In genomic region chr3:49786357-49787181, GRCh38 we compare ENCODE assay signal across 8 cellular contexts. TPM values are rescaled to one million over a fixed set of nuclear protein-coding genes. Genes with fewer than 3 reads are reported as not detected.
DNase-seq lines count a peak whose midpoint lies in the region; ATAC-seq and TF ChIP-seq lines count a peak whose summit lies in the region.

IP6K1 (minus strand) TSS chr3:49786542; CDS start chr3:49748040, 38,502 bp downstream.

- peak; percentile 98 for ATAC-seq in GM21381 (IDR thresholded peaks at IDR 0.05; ENCODE audit: unreplicated experiment)
- peak; percentile 99 for ATAC-seq in activated CD8-positive, alpha-beta memory T cell treated with anti-CD3 and anti-CD28 coated beads, Interleukin-2, amount 10 ng/mL, durations not matched to agents 7 days and 5 days

- H3K4me2 ChIP-seq in mesenchymal stem cell (ENCODE audit: low read length, poor library complexity, severe bottlenecking), result peak within 1 kb of the TSS; percentile 86

- 9% methylated on average over 55 of the region's 55 CpGs for WGBS in mesenchymal stem cell

- intact Hi-C loops in Caco-2 (cut with micrococcal nuclease; ENCODE audit: unreplicated experiment), result loop anchor here (2.0 to 5.0 kb wide), 2 partner anchors 16 to 64 kb away; partner anchors contain the start of genes GMPPB and INKA1

- peak within 1 kb of the TSS; percentile 71 for H3K4me3 ChIP-seq in Caco-2 (ENCODE audit: low read depth, low read length)
- peak within 1 kb of the TSS; percentile 75 for H3K4me3 ChIP-seq in NT2/D1 (ENCODE audit: insufficient read length, low read depth)
- H3K4me3 ChIP-seq in endocrine pancreas (ENCODE audit: control insufficient read depth, insufficient read depth, low read length), result peak within 1 kb of the TSS; percentile 87
- peak within 1 kb of the TSS; percentile 90 to 93 for H3K4me3 ChIP-seq in mesenchymal stem cell (ENCODE audit: insufficient read depth in 1 of 2, low read depth in 1 of 2, low read length in 2 of 2)

- no peaks in the 10 kb centered on the region for H3K27me3 Mint-ChIP-seq in Caco-2 (ENCODE audit: insufficient read depth, unreplicated experiment)
- H3K27me3 Mint-ChIP-seq in activated CD8-positive, alpha-beta memory T cell treated with anti-CD3 and anti-CD28 coated beads, Interleukin-2, amount 10 ng/mL, durations not matched to agents 7 days and 5 days, result no peaks in the 10 kb centered on the region

- H3K18ac ChIP-seq in mesenchymal stem cell (ENCODE audit: low read depth in 1 of 2, low read length in 2 of 2), result peak within 1 kb of the TSS; percentile 86 to 92

- H4K8ac ChIP-seq in mesenchymal stem cell (ENCODE audit: low read length), result peak within 1 kb of the TSS; percentile 99

- H3K9ac ChIP-seq in NT2/D1 (ENCODE audit: insufficient read length, low read depth) (peak within 1 kb of the TSS; percentile 88), endocrine pancreas (ENCODE audit: control insufficient read depth, insufficient read depth, low read length) (peak within 1 kb of the TSS; percentile 96), mesenchymal stem cell (ENCODE audit: low read length) (peak within 1 kb of the TSS; percentile 97)

- peak within 1 kb of the TSS; percentile 59 for H2AK5ac ChIP-seq in mesenchymal stem cell (ENCODE audit: low read length, severe bottlenecking)

- H2AFZ ChIP-seq in mesenchymal stem cell (ENCODE audit: low read depth, low read length), result peak within 1 kb of the TSS; percentile 59

- H2BK5ac ChIP-seq in mesenchymal stem cell (ENCODE audit: low read depth, low read length, poor library complexity, severe bottlenecking), result no peak within 1 kb of the TSS

- H2BK12ac ChIP-seq in mesenchymal stem cell (ENCODE audit: low read length in 2 of 2), result peak within 1 kb of the TSS; percentile 1 to 3

- no peak for TF ChIP-seq CTCF in Caco-2 (IDR thresholded peaks at IDR 0.05; ENCODE audit: insufficient read depth in 1 of 2, low read depth in 1 of 2, low read length in 1 of 2, severe bottlenecking in 1 of 2, unreplicated experiment in 1 of 2)

- H3K4me1 ChIP-seq in Caco-2 (peaks cover 15% of the 10 kb centered on the region), NT2/D1 (ENCODE audit: insufficient read depth, insufficient read length) (peaks cover 9% of the 10 kb centered on the region), endocrine pancreas (ENCODE audit: control insufficient read depth, insufficient read depth, low read length) (peaks cover 4% of the 10 kb centered on the region), mesenchymal stem cell (ENCODE audit: control insufficient read depth, insufficient read depth, low read depth, low read length) (peaks cover 13% of the 10 kb centered on the region)

- CTCF ChIA-PET in Caco-2 (lab: Charles Lee), result interaction anchor here (0.6 to 1.2 kb wide), 3 partner anchors 16 to 115 kb away, joined by 3 to 11 read pairs (median 3); partner anchors contain the start of gene INKA1
- CTCF ChIA-PET in activated CD8-positive, alpha-beta memory T cell treated with anti-CD3 and anti-CD28 coated beads, Interleukin-2, amount 10 ng/mL, durations not matched to agents 7 days and 5 days (lab: Charles Lee), result interaction anchor here (1.0 to 3.1 kb wide), 10 partner anchors 13 to 440 kb away, joined by 3 to 27 read pairs (median 4); partner anchors contain the start of genes AMIGO3, CDHR4 and INKA1

- H3K36me3 ChIP-seq in Caco-2 (ENCODE audit: control insufficient read depth, insufficient read depth, low read length), result peaks cover 1% of the 10 kb centered on the region; the same call in 1 of the 2 replicates
- H3K36me3 ChIP-seq in NT2/D1 (ENCODE audit: insufficient read depth, insufficient read length, low read length), result peaks cover 23% of the 10 kb centered on the region
- H3K36me3 ChIP-seq in endocrine pancreas (ENCODE audit: control insufficient read depth, insufficient read depth, low read length), result peaks cover 1% of the 10 kb centered on the region
- H3K36me3 ChIP-seq in mesenchymal stem cell (ENCODE audit: control insufficient read depth in 1 of 2, insufficient read depth in 2 of 2, low read depth in 1 of 2, low read length in 2 of 2), result peaks cover 19 to 22% of the 10 kb centered on the region in 2 experiments

- H3K4me1 Mint-ChIP-seq in Caco-2 (ENCODE audit: low read depth, unreplicated experiment), result peaks cover under 1% of the 10 kb centered on the region
- peaks cover 28% of the 10 kb centered on the region for H3K4me1 Mint-ChIP-seq in activated CD8-positive, alpha-beta memory T cell treated with anti-CD3 and anti-CD28 coated beads, Interleukin-2, amount 10 ng/mL, durations not matched to agents 7 days and 5 days

- H3K9me3 ChIP-seq in Caco-2 (no peaks in the 10 kb centered on the region), NT2/D1 (ENCODE audit: insufficient read depth, low read length) (no peaks in the 10 kb centered on the region), endocrine pancreas (ENCODE audit: control insufficient read depth, low read length) (no peaks in the 10 kb centered on the region), mesenchymal stem cell (ENCODE audit: control insufficient read depth, low read length) (no peaks in the 10 kb centered on the region)

- peak within 1 kb of the TSS; percentile 90 for H4K91ac ChIP-seq in mesenchymal stem cell (ENCODE audit: low read length)

- BruUV-seq in Caco-2 (replicated peaks; lab: Mats Ljungman, UMichigan), result no TSS peak

- no peaks in the 10 kb centered on the region for H3K27me3 ChIP-seq in Caco-2 (replicated peaks; ENCODE audit: control insufficient read depth, insufficient read depth, low read length)
- no peaks in the 10 kb centered on the region for H3K27me3 ChIP-seq in NT2/D1 (ENCODE audit: insufficient read depth, insufficient read length)
- H3K27me3 ChIP-seq in endocrine pancreas (ENCODE audit: control insufficient read depth, insufficient read depth, low read length), result no peaks in the 10 kb centered on the region
- no peaks in the 10 kb centered on the region for H3K27me3 ChIP-seq in mesenchymal stem cell (ENCODE audit: control insufficient read depth in 1 of 2, insufficient read depth in 1 of 2, low read length in 2 of 2)

- H2BK120ac ChIP-seq in mesenchymal stem cell (ENCODE audit: low read depth, low read length), result peak within 1 kb of the TSS; percentile 73

- no peaks in the 10 kb centered on the region for H3K9me3 Mint-ChIP-seq in Caco-2 (ENCODE audit: unreplicated experiment)
- H3K9me3 Mint-ChIP-seq in activated CD8-positive, alpha-beta memory T cell treated with anti-CD3 and anti-CD28 coated beads, Interleukin-2, amount 10 ng/mL, durations not matched to agents 7 days and 5 days (ENCODE audit: low read depth), result no peaks in the 10 kb centered on the region

- DNase-seq in Caco-2 (peak; percentile 99 to 100), HUDEP-2 (lab: John Stamatoyannopoulos, UW; ENCODE audit: unreplicated experiment in 76 of 76) (peak in 75 of 76 experiments; percentile 82 to 100 (median 99)), NT2/D1 (ENCODE audit: low read depth, low spot score) (peak; percentile 100), mesenchymal stem cell (peak; percentile 100)
- peak; percentile 100 for DNase-seq in activated CD8-positive, alpha-beta memory T cell treated with anti-CD3 and anti-CD28 coated beads, Interleukin-2, amount 10 ng/mL, durations not matched to agents 7 days and 5 days
- DNase-seq in stimulated activated CD8-positive, alpha-beta memory T cell treated with anti-CD3 and anti-CD28 coated beads, Interleukin-12 subunit alpha, Interleukin-12 subunit beta, amount 100 ng/mL, for 4 hours (ENCODE audit: low read depth), result peak; percentile 99

- peak within 1 kb of the TSS in 1 of 2 experiments; percentile 53 for H3K14ac ChIP-seq in mesenchymal stem cell (ENCODE audit: low read length in 2 of 2)

- peak within 1 kb of the TSS; percentile 49 for H2BK15ac ChIP-seq in mesenchymal stem cell (ENCODE audit: low read depth, poor library complexity, severe bottlenecking)

- H3K36me3 Mint-ChIP-seq in Caco-2 (ENCODE audit: insufficient read depth, unreplicated experiment), result peaks cover 18% of the 10 kb centered on the region
- H3K36me3 Mint-ChIP-seq in activated CD8-positive, alpha-beta memory T cell treated with anti-CD3 and anti-CD28 coated beads, Interleukin-2, amount 10 ng/mL, durations not matched to agents 7 days and 5 days, result peaks cover 13% of the 10 kb centered on the region

- H3K27ac Mint-ChIP-seq in Caco-2 (ENCODE audit: unreplicated experiment), result peak within 1 kb of the TSS; percentile 90
- peak within 1 kb of the TSS; percentile 92 for H3K27ac Mint-ChIP-seq in activated CD8-positive, alpha-beta memory T cell treated with anti-CD3 and anti-CD28 coated beads, Interleukin-2, amount 10 ng/mL, durations not matched to agents 7 days and 5 days

- peak within 1 kb of the TSS; percentile 94 to 98 for H3K4ac ChIP-seq in mesenchymal stem cell (ENCODE audit: low read depth in 1 of 2, low read length in 2 of 2)

- POLR2A ChIA-PET in Caco-2 (lab: Charles Lee), result interaction anchor here (0.7 to 1.1 kb wide), 4 partner anchors 19 to 143 kb away, joined by 3 to 11 read pairs (median 3); partner anchors contain the start of genes GMPPB and MON1A

- H3K27ac ChIP-seq in mesenchymal stem cell (ENCODE audit: low read length, poor library complexity, severe bottlenecking), result peak within 1 kb of the TSS; percentile 50

- H3K79me1 ChIP-seq in mesenchymal stem cell (replicated peaks; ENCODE audit: low read length, poor library complexity, severe bottlenecking), result peaks cover 4% of the 10 kb centered on the region

- H3K4me3 Mint-ChIP-seq in Caco-2 (ENCODE audit: unreplicated experiment), result peak within 1 kb of the TSS; percentile 85
- peak within 1 kb of the TSS; percentile 77 for H3K4me3 Mint-ChIP-seq in activated CD8-positive, alpha-beta memory T cell treated with anti-CD3 and anti-CD28 coated beads, Interleukin-2, amount 10 ng/mL, durations not matched to agents 7 days and 5 days

- peak within 1 kb of the TSS in 1 of 2 experiments; percentile 53 for H3K23ac ChIP-seq in mesenchymal stem cell (ENCODE audit: low read length in 2 of 2)

RNA-seq across cellular contexts. Expression of gene IP6K1, which starts in this region (rescaled TPM):
- 35.5 and 39.6 TPM in 2 replicates for total RNA-seq in Caco-2 (2022)
- 10 to 100 TPM; 38.3 to 41.0 TPM for total RNA-seq in activated CD8-positive, alpha-beta memory T cell treated with anti-CD3 and anti-CD28 coated beads, Interleukin-2, amount 10 ng/mL, durations not matched to agents 7 days and 5 days
- 21.9 TPM for polyA plus RNA-seq in mesenchymal stem cell (2013, experiment 1 of 2)
- 23.3 TPM for polyA plus RNA-seq in mesenchymal stem cell (2013, experiment 2 of 2)

Comparison
In these comparisons a context has a peak if more than half of its experiments do, and no peak if none do; other contexts are left out.
1. Peak in every context shown above with its lines: DNase-seq, ATAC-seq, H3K4me3 ChIP-seq and H3K27ac ChIP-seq.